ENCODE assay signal across 8 cellular contexts in the genomic region with DNA sequence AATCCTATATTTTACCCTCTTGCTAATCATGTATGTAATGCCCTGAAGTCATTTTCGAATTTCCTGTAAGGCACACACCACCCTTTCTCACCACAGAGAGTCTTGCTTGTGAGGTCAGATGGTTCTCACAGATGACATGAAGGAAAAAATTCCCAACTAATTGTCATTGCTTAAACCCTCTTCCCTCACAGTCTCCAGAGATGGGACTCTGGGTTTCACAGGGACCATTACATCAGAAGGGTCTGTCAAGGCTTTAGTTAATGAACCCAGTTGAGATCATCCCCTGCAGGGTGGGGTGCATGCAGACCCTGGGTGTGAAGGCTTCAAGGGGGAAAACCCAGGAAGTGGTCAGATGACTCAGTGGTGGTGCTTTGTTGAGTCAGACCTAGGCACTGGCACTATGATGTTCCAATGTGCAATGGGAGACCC.
DNase-seq lines count a peak whose midpoint lies in the region; ATAC-seq and TF ChIP-seq lines count a peak whose summit lies in the region.

No MANE protein-coding gene starts in this region.

- H3K9me3 ChIP-seq in skeletal muscle satellite cell (replicated peaks; ENCODE audit: low read length) = no peaks in the 10 kb centered on the region
- no peaks in the 10 kb centered on the region for H3K9me3 ChIP-seq in thyroid gland

- no peak overlapping the region for H3K27ac ChIP-seq in thyroid gland

- ATAC-seq in GM19025 (IDR thresholded peaks at IDR 0.05; ENCODE audit: low read depth, unreplicated experiment) (peak; percentile 95), HG02981 (IDR thresholded peaks at IDR 0.05; ENCODE audit: unreplicated experiment) (peak; percentile 87), Right ventricle myocardium inferior (no peak)

- intact Hi-C loops in thyroid gland (cut with DNase I) (no loop called here), Right ventricle myocardium inferior (cut with DNase I) (no loop called here)

- DNase-seq in activated CD8-positive, alpha-beta memory T cell treated with anti-CD3 and anti-CD28 coated beads for 4 hours (ENCODE audit: low read depth in 2 of 2) = peak; percentile 8 to 15
- DNase-seq in AML-193 (lab: John Stamatoyannopoulos, UW) (no peak), thyroid gland (no peak), Right ventricle myocardium inferior (ENCODE audit: missing footprints) (no peak), NCI-H510A treated with DMSO at 0.1 percent for 48 hours (lab: John Stamatoyannopoulos, UW) (no peak)

- H3K4me3 ChIP-seq in skeletal muscle satellite cell (ENCODE audit: low read length) (no peak overlapping the region), thyroid gland (replicated peaks in 1 of 3) (no peak overlapping the region)

- TF ChIP-seq POLR2A in thyroid gland (IDR thresholded peaks at IDR 0.05) = no peak

- WGBS in thyroid gland, 2 donors = 72 to 73% methylated on average over 1 of the region's 1 CpG

- no peak for TF ChIP-seq CTCF in thyroid gland (IDR thresholded peaks at IDR 0.05)

- no peaks in the 10 kb centered on the region for H3K27me3 ChIP-seq in skeletal muscle satellite cell (ENCODE audit: control insufficient read depth, insufficient read depth, low read length)
- no peaks in the 10 kb centered on the region for H3K27me3 ChIP-seq in thyroid gland

- peak overlapping the region; percentile 19 for H3K4me2 ChIP-seq in skeletal muscle satellite cell (ENCODE audit: low read length)

- H3K9ac ChIP-seq in skeletal muscle satellite cell (ENCODE audit: low read depth, low read length) = no peak overlapping the region

- H3K36me3 ChIP-seq in skeletal muscle satellite cell (ENCODE audit: insufficient read depth, low read length) (no peaks in the 10 kb centered on the region), thyroid gland (no peaks in the 10 kb centered on the region)

- peaks cover 14% of the 10 kb centered on the region for H3K4me1 ChIP-seq in skeletal muscle satellite cell (ENCODE audit: control insufficient read depth, insufficient read depth, low read length)
- no peaks in the 10 kb centered on the region for H3K4me1 ChIP-seq in thyroid gland

Comparison
In these comparisons a context has a peak if more than half of its experiments do, and no peak if none do; other contexts are left out.
1. DNase-seq: peak in activated CD8-positive, alpha-beta memory T cell treated with anti-CD3 and anti-CD28 coated beads for 4 hours (2 of 2); none in AML-193 (0 of 2), thyroid gland (0 of 2), Right ventricle myocardium inferior (single experiment) and NCI-H510A treated with DMSO at 0.1 percent for 48 hours (single experiment).